In genomic region chr2:117888897-117889296, GRCh38 we compare ENCODE assay signal across 22 cellular contexts.
DNase-seq lines count a peak whose midpoint lies in the region; ATAC-seq and TF ChIP-seq lines count a peak whose summit lies in the region.
"Had no signal": no experiment of that assay in that cellular context is flagged by ENCODE, and none has a peak within 500 bp of the region (broad histone marks: within the 10 kb centered on the region; RNA-seq: fewer than 3 reads in every experiment).

No MANE protein-coding gene starts in this region.

- no peak for DNase-seq in activated CD4-positive, alpha-beta memory T cell treated with anti-CD3 and anti-CD28 coated beads for 36 hours
- DNase-seq in NCI-H446 (lab: John Stamatoyannopoulos, UW) = no peak
- DNase-seq: BE2C, DMS53, GDM1, MG63, NCI-H1048, NCI-H1436, NCI-H2029, NCI-H226, NCI-H524 treated with DMSO at 0.1 percent for 48 hours, NCI-H82, OCI-M1, SJCRH30, T-cell had no signal

- peak overlapping the region; percentile 94 for H3K27ac ChIP-seq in parathyroid adenoma
- H3K27ac ChIP-seq: SJCRH30 had no signal

- H3K4me1 ChIP-seq in parathyroid adenoma = peaks cover 66% of the 10 kb centered on the region
- H3K4me1 ChIP-seq: BE2C, SJCRH30 had no signal

- CTCF ChIA-PET in activated CD4-positive, alpha-beta memory T cell treated with anti-CD3 and anti-CD28 coated beads for 36 hours (lab: Charles Lee) = no interaction called here

- no peak for TF ChIP-seq CTCF in parathyroid adenoma (IDR thresholded peaks at IDR 0.05)

- H2AFZ ChIP-seq in parathyroid adenoma = peak overlapping the region; percentile 48

- H3K79me2 ChIP-seq in parathyroid adenoma = no peaks in the 10 kb centered on the region

- no peak overlapping the region for H3K4me3 Mint-ChIP-seq in activated CD4-positive, alpha-beta memory T cell treated with anti-CD3 and anti-CD28 coated beads for 36 hours
- H3K4me3 Mint-ChIP-seq: T-cell; T-helper 2 cell treated with Interferon-gamma antibody and Interleukin-4, amounts not matched to agents 5 μg/mL and 100 μg/mL, for 36 hours had no signal

- peaks cover 5% of the 10 kb centered on the region for H3K9me3 Mint-ChIP-seq in activated CD4-positive, alpha-beta memory T cell treated with anti-CD3 and anti-CD28 coated beads for 36 hours

- no peaks in the 10 kb centered on the region for H3K27me3 ChIP-seq in parathyroid adenoma (ENCODE audit: control insufficient read depth, insufficient read depth, low read length)
- H3K27me3 ChIP-seq: BE2C, MG63, SJCRH30 had no signal

- no peak overlapping the region for H3K9ac ChIP-seq in parathyroid adenoma

- ATAC-seq in GM18520 (IDR thresholded peaks at IDR 0.05; ENCODE audit: unreplicated experiment) (peak; percentile 46), GM21529 (IDR thresholded peaks at IDR 0.05; ENCODE audit: unreplicated experiment) (peak; percentile 66), HG03432 (IDR thresholded peaks at IDR 0.05; ENCODE audit: unreplicated experiment) (peak; percentile 69), HG03095 (IDR thresholded peaks at IDR 0.05; ENCODE audit: unreplicated experiment) (no peak), GM18907 (IDR thresholded peaks at IDR 0.05; ENCODE audit: unreplicated experiment) (no peak)
- ATAC-seq: T-cell had no signal

- H3K36me3 Mint-ChIP-seq in activated CD4-positive, alpha-beta memory T cell treated with anti-CD3 and anti-CD28 coated beads for 36 hours = peaks cover 2% of the 10 kb centered on the region
- H3K36me3 Mint-ChIP-seq: T-cell had no signal

- POLR2A ChIA-PET in activated CD4-positive, alpha-beta memory T cell treated with anti-CD3 and anti-CD28 coated beads for 36 hours (lab: Charles Lee) = no interaction called here

- intact Hi-C loops in activated CD4-positive, alpha-beta memory T cell treated with anti-CD3 and anti-CD28 coated beads for 36 hours (cut with micrococcal nuclease) = no loop called here

- H3K36me3 ChIP-seq in parathyroid adenoma (ENCODE audit: control insufficient read depth, insufficient read depth, low read length) = no peaks in the 10 kb centered on the region
- H3K36me3 ChIP-seq: BE2C, MG63, SJCRH30 had no signal

- no peak overlapping the region for H3K4me2 ChIP-seq in parathyroid adenoma (ENCODE audit: low read length)

- H3K4me3 ChIP-seq in parathyroid adenoma (ENCODE audit: low read depth, low read length) = no peak overlapping the region
- H3K4me3 ChIP-seq: MG63, SJCRH30 had no signal

- H3K4me1 Mint-ChIP-seq in activated CD4-positive, alpha-beta memory T cell treated with anti-CD3 and anti-CD28 coated beads for 36 hours (ENCODE audit: low read depth) = no peaks in the 10 kb centered on the region
- H3K4me1 Mint-ChIP-seq: T-cell had no signal

- no peak overlapping the region for H3K27ac Mint-ChIP-seq in activated CD4-positive, alpha-beta memory T cell treated with anti-CD3 and anti-CD28 coated beads for 36 hours
- H3K27ac Mint-ChIP-seq: T-cell; T-helper 2 cell treated with Interferon-gamma antibody and Interleukin-4, amounts not matched to agents 5 μg/mL and 100 μg/mL, for 36 hours had no signal

- H3K9me3 ChIP-seq in parathyroid adenoma (ENCODE audit: control insufficient read depth, low read length) = no peaks in the 10 kb centered on the region
- H3K9me3 ChIP-seq: BE2C, MG63, SJCRH30 had no signal

- peaks cover 2% of the 10 kb centered on the region for H3K27me3 Mint-ChIP-seq in activated CD4-positive, alpha-beta memory T cell treated with anti-CD3 and anti-CD28 coated beads for 36 hours

Comparison
In these comparisons a context has a peak if more than half of its experiments do, and no peak if none do; other contexts are left out.
1. ATAC-seq: peak in GM18520 (single experiment), GM21529 (single experiment) and HG03432 (single experiment); none in HG03095 (single experiment) and GM18907 (single experiment).